ENCODE assay signal across 17 cellular contexts in the genomic region with DNA sequence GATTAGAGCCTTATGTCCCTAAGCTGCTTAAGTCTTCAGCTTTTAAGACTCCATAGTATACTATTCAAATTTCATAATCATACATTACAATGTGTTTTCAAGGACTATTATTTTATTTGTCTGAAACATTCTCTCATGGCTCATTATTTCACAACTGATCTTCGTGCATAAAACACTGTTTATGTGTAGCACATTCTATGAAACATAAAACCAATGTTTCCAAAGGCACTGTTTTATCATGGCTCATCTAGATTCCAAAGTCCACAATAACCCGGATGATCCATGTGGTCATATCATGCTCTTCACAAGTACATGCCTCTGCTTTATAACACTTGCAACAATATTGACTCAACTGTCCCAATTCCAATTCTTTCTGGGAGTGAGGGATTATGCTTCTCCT.
DNase-seq lines count a peak whose midpoint lies in the region; ATAC-seq and TF ChIP-seq lines count a peak whose summit lies in the region.
"Had no signal": no experiment of that assay in that cellular context is flagged by ENCODE, and none has a peak within 500 bp of the region (broad histone marks: within the 10 kb centered on the region; RNA-seq: fewer than 3 reads in every experiment).

No MANE protein-coding gene starts in this region.

- H2BK15ac ChIP-seq in mesenchymal stem cell (ENCODE audit: low read depth, poor library complexity, severe bottlenecking) = no peak overlapping the region

- H2BK5ac ChIP-seq in mesenchymal stem cell (ENCODE audit: low read depth, low read length, poor library complexity, severe bottlenecking) = no peak overlapping the region

- H3K36me3 ChIP-seq in ACC112 (ENCODE audit: insufficient read depth, low read length) = no peaks in the 10 kb centered on the region
- H3K36me3 ChIP-seq in adipocyte (ENCODE audit: control insufficient read depth, insufficient read depth, low read length, severe bottlenecking) = no peaks in the 10 kb centered on the region
- no peaks in the 10 kb centered on the region for H3K36me3 ChIP-seq in mesenchymal stem cell (ENCODE audit: control insufficient read depth in 1 of 2, insufficient read depth in 2 of 2, low read depth in 1 of 2, low read length in 2 of 2)
- H3K36me3 ChIP-seq in esophagus muscularis mucosa = no peaks in the 10 kb centered on the region
- H3K36me3 ChIP-seq: BLaER1 had no signal

- H3K4ac ChIP-seq in mesenchymal stem cell (ENCODE audit: low read depth in 1 of 2, low read length in 2 of 2) = no peak overlapping the region

- 34% methylated on average over 2 of the region's 2 CpGs for WGBS in mesenchymal stem cell
- WGBS in esophagus muscularis mucosa = 47% methylated on average over 2 of the region's 2 CpGs

- H4K8ac ChIP-seq in mesenchymal stem cell (ENCODE audit: low read length) = no peak overlapping the region

- TF ChIP-seq CTCF in esophagus muscularis mucosa (IDR thresholded peaks at IDR 0.05) = no peak

- no peaks in the 10 kb centered on the region for H3K27me3 ChIP-seq in ACC112 (ENCODE audit: insufficient read depth, low read length)
- no peaks in the 10 kb centered on the region for H3K27me3 ChIP-seq in adipocyte (replicated peaks; ENCODE audit: control insufficient read depth, insufficient read depth, low read length)
- no peaks in the 10 kb centered on the region for H3K27me3 ChIP-seq in mesenchymal stem cell (ENCODE audit: control insufficient read depth in 1 of 2, insufficient read depth in 1 of 2, low read length in 2 of 2)
- no peaks in the 10 kb centered on the region for H3K27me3 ChIP-seq in esophagus muscularis mucosa
- H3K27me3 ChIP-seq: BLaER1 had no signal

- H2AK5ac ChIP-seq in mesenchymal stem cell (ENCODE audit: low read length, severe bottlenecking) = no peak overlapping the region

- peaks cover 19% of the 10 kb centered on the region for H3K4me1 ChIP-seq in ACC112 (ENCODE audit: control insufficient read depth, insufficient read depth, low read length, unreplicated experiment)
- peaks cover 55% of the 10 kb centered on the region for H3K4me1 ChIP-seq in adipocyte (ENCODE audit: control insufficient read depth, insufficient read depth, low read length)
- H3K4me1 ChIP-seq in mesenchymal stem cell (ENCODE audit: control insufficient read depth, insufficient read depth, low read depth, low read length) = no peaks in the 10 kb centered on the region
- peaks cover 30 to 53% (median 40%) of the 10 kb centered on the region in 4 donors for H3K4me1 ChIP-seq in esophagus muscularis mucosa
- H3K4me1 ChIP-seq: A549, BLaER1 had no signal

- H3K27ac ChIP-seq in ACC112 (ENCODE audit: low read depth, low read length) = peak overlapping the region; percentile 22; the same call in 1 of the 2 replicates
- no peak overlapping the region for H3K27ac ChIP-seq in mesenchymal stem cell (ENCODE audit: low read length, poor library complexity, severe bottlenecking)
- peak overlapping the region in 2 of 4 donors; percentile 77 to 82 for H3K27ac ChIP-seq in esophagus muscularis mucosa (replicated peaks in 1 of 4)
- H3K27ac ChIP-seq: A549, BLaER1 had no signal

- H3K4me2 ChIP-seq in mesenchymal stem cell (ENCODE audit: low read length, poor library complexity, severe bottlenecking) = no peak overlapping the region
- H3K4me2 ChIP-seq: A549, BLaER1 had no signal

- intact Hi-C loops in esophagus muscularis mucosa (cut with DNase I) = loop anchor here (5.0 to 10.0 kb wide), 3 partner anchors 59 to 479 kb away; no protein-coding TSS in a partner anchor

- H2BK120ac ChIP-seq in mesenchymal stem cell (ENCODE audit: low read depth, low read length) = no peak overlapping the region

- no peak for TF ChIP-seq EP300 in esophagus muscularis mucosa (IDR thresholded peaks at IDR 0.05)

- H3K79me2 ChIP-seq in ACC112 (ENCODE audit: control insufficient read depth, insufficient read depth, low read length, unreplicated experiment) = no peaks in the 10 kb centered on the region

- H3K79me1 ChIP-seq in mesenchymal stem cell (replicated peaks; ENCODE audit: low read length, poor library complexity, severe bottlenecking) = no peaks in the 10 kb centered on the region

- H3K18ac ChIP-seq in mesenchymal stem cell (ENCODE audit: low read depth in 1 of 2, low read length in 2 of 2) = no peak overlapping the region

- no peak overlapping the region for H3K4me3 ChIP-seq in ACC112 (ENCODE audit: low read depth, low read length)
- H3K4me3 ChIP-seq in adipocyte (ENCODE audit: low read length) = no peak overlapping the region
- H3K4me3 ChIP-seq in mesenchymal stem cell (ENCODE audit: insufficient read depth in 1 of 2, low read depth in 1 of 2, low read length in 2 of 2) = no peak overlapping the region
- no peak overlapping the region for H3K4me3 ChIP-seq in esophagus muscularis mucosa
- H3K4me3 ChIP-seq: A549, BLaER1 had no signal

- H2BK12ac ChIP-seq in mesenchymal stem cell (ENCODE audit: low read length in 2 of 2) = no peak overlapping the region

- DNase-seq in DMS53 treated with DMSO at 0.1 percent for 48 hours (lab: John Stamatoyannopoulos, UW; ENCODE audit: unreplicated experiment) (peak; percentile 4), adipocyte (ENCODE audit: low read depth) (peak; percentile 93), mesenchymal stem cell (no peak), NCI-H146 (lab: John Stamatoyannopoulos, UW) (no peak), esophagus muscularis mucosa (ENCODE audit: extremely low spot score) (no peak), hippocampal formation (lab: John Stamatoyannopoulos, UW) (no peak)
- DNase-seq: CD8-positive, alpha-beta memory T cell; DMS 273 treated with DMSO at 0.1 percent for 48 hours; MM.1S; NCI-H1105; NCI-H187; NCI-H446 had no signal

- H3K14ac ChIP-seq in mesenchymal stem cell (ENCODE audit: low read length in 2 of 2) = no peak overlapping the region

- H3K23ac ChIP-seq in mesenchymal stem cell (ENCODE audit: low read length in 2 of 2) = no peak overlapping the region

- no peak overlapping the region for H2AFZ ChIP-seq in ACC112 (ENCODE audit: low read length, unreplicated experiment)
- no peak overlapping the region for H2AFZ ChIP-seq in mesenchymal stem cell (ENCODE audit: low read depth, low read length)

- no peak overlapping the region for H4K91ac ChIP-seq in mesenchymal stem cell (ENCODE audit: low read length)

- no peak for ATAC-seq in HG02798 (IDR thresholded peaks at IDR 0.05; ENCODE audit: poor library complexity, unreplicated experiment)
- ATAC-seq: A549, HepG2 had no signal

- TF ChIP-seq POLR2A in esophagus muscularis mucosa (IDR thresholded peaks at IDR 0.05; ENCODE audit: low read depth) = no peak

- H3K9me3 ChIP-seq in adipocyte (ENCODE audit: control insufficient read depth, low read length) = peaks cover 7% of the 10 kb centered on the region
- H3K9me3 ChIP-seq in mesenchymal stem cell (ENCODE audit: control insufficient read depth, low read length) = peaks cover 8% of the 10 kb centered on the region
- peaks cover 0 to 7% (median 3%) of the 10 kb centered on the region in 4 donors for H3K9me3 ChIP-seq in esophagus muscularis mucosa

- H3K9ac ChIP-seq in adipocyte (ENCODE audit: low read length) (peak overlapping the region; percentile 56), mesenchymal stem cell (ENCODE audit: low read length) (peak overlapping the region; percentile 19)
- H3K9ac ChIP-seq: BLaER1 had no signal

Comparison
In these comparisons a context has a peak if more than half of its experiments do, and no peak if none do; other contexts are left out.
1. DNase-seq: peak in DMS53 treated with DMSO at 0.1 percent for 48 hours (single experiment) and adipocyte (single experiment); none in mesenchymal stem cell (single experiment), NCI-H146 (single experiment), esophagus muscularis mucosa (single experiment) and hippocampal formation (0 of 2).